ENCODE assay signal across 8 cellular contexts in the genomic region with DNA sequence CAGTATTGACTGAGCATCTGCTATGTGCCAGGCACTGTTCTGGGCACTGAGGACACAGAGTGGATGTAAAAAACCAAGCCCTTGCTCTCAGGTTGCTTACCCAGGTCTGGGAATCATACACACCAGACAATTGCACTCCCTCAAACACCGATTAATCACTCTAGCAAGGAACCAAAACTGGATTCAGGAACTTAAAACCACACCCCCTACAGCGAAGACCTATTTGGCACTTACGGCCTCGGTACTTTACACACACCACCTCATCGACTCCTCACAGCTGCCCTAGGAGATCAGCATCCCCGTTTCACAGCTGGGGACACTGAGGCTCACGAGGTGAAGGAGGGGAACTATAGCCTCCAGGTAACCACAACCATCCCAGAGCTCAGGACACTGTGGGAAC. TPM values are rescaled to one million over a fixed set of nuclear protein-coding genes. Genes with fewer than 3 reads are reported as not detected.
DNase-seq lines count a peak whose midpoint lies in the region; ATAC-seq and TF ChIP-seq lines count a peak whose summit lies in the region.

No MANE protein-coding gene starts in this region.

- DNase-seq in activated CD4-positive, alpha-beta memory T cell treated with anti-CD3 and anti-CD28 coated beads, Interleukin-2, amount 10 ng/mL, durations not matched to agents 7 days and 5 days: no peak
- DNase-seq in hepatocyte (ENCODE audit: low spot score) (no peak), smooth muscle cell (lab: John Stamatoyannopoulos, UW; ENCODE audit: unreplicated experiment) (no peak)
- no peak for DNase-seq in stimulated activated CD4-positive, alpha-beta T cell treated with anti-CD3 and anti-CD28 coated beads, Interleukin-2, amount 100 ng/mL, for 48 hours

- peak overlapping the region; percentile 97 for H3K4me3 Mint-ChIP-seq in activated CD4-positive, alpha-beta memory T cell treated with anti-CD3 and anti-CD28 coated beads, Interleukin-2, amount 10 ng/mL, durations not matched to agents 7 days and 5 days

- H3K27me3 ChIP-seq in HUES64 (ENCODE audit: insufficient read depth, low read length) (peaks cover 6% of the 10 kb centered on the region), hepatocyte (no peaks in the 10 kb centered on the region), smooth muscle cell (ENCODE audit: low read depth) (no peaks in the 10 kb centered on the region)

- H3K36me3 ChIP-seq in HUES64 (ENCODE audit: insufficient read depth, low read length): no peaks in the 10 kb centered on the region
- H3K36me3 ChIP-seq in hepatocyte (replicated peaks; ENCODE audit: insufficient read depth, low read depth): no peaks in the 10 kb centered on the region
- H3K36me3 ChIP-seq in smooth muscle cell (ENCODE audit: low read depth): no peaks in the 10 kb centered on the region

- H3K27ac Mint-ChIP-seq in activated CD4-positive, alpha-beta memory T cell treated with anti-CD3 and anti-CD28 coated beads, Interleukin-2, amount 10 ng/mL, durations not matched to agents 7 days and 5 days: no peak overlapping the region

- CTCF ChIA-PET in activated CD4-positive, alpha-beta memory T cell treated with anti-CD3 and anti-CD28 coated beads, Interleukin-2, amount 10 ng/mL, durations not matched to agents 7 days and 5 days (lab: Charles Lee): interaction anchor here (1.0 to 3.8 kb wide), 3 partner anchors 15 to 33 kb away, joined by 3 to 14 read pairs (median 9); no protein-coding TSS in a partner anchor

- ATAC-seq in GM21825 (IDR thresholded peaks at IDR 0.05; ENCODE audit: unreplicated experiment): no peak
- ATAC-seq in HG03520 (IDR thresholded peaks at IDR 0.05; ENCODE audit: unreplicated experiment): no peak
- no peak for ATAC-seq in GM18498 (IDR thresholded peaks at IDR 0.05; ENCODE audit: unreplicated experiment)

- POLR2A ChIA-PET in activated CD4-positive, alpha-beta memory T cell treated with anti-CD3 and anti-CD28 coated beads, Interleukin-2, amount 10 ng/mL, durations not matched to agents 7 days and 5 days (lab: Charles Lee): interaction anchor here (0.9 to 2.8 kb wide), 5 partner anchors 10 to 38 kb away, joined by 3 to 15 read pairs (median 3); a partner anchor contains a TSS

- peaks cover 4% of the 10 kb centered on the region for H3K36me3 Mint-ChIP-seq in activated CD4-positive, alpha-beta memory T cell treated with anti-CD3 and anti-CD28 coated beads, Interleukin-2, amount 10 ng/mL, durations not matched to agents 7 days and 5 days (ENCODE audit: low read depth)

- H3K79me2 ChIP-seq in hepatocyte: peaks cover 48% of the 10 kb centered on the region
- peaks cover 33% of the 10 kb centered on the region for H3K79me2 ChIP-seq in smooth muscle cell (ENCODE audit: low read depth)

- H3F3A ChIP-seq in smooth muscle cell (ENCODE audit: low read depth): no peaks in the 10 kb centered on the region

- TF ChIP-seq CTCF in hepatocyte (IDR thresholded peaks at IDR 0.05; ENCODE audit: poor library complexity) (no peak), smooth muscle cell (IDR thresholded peaks at IDR 0.05; ENCODE audit: borderline replicate concordance, insufficient read depth, poor library complexity, severe bottlenecking) (no peak)

- H3K27me3 Mint-ChIP-seq in activated CD4-positive, alpha-beta memory T cell treated with anti-CD3 and anti-CD28 coated beads, Interleukin-2, amount 10 ng/mL, durations not matched to agents 7 days and 5 days: peaks cover 9% of the 10 kb centered on the region

- H3K27ac ChIP-seq in HUES64 (ENCODE audit: low read depth, low read length) (no peak overlapping the region), hepatocyte (peak overlapping the region; percentile 72), smooth muscle cell (ENCODE audit: low read depth) (no peak overlapping the region)

- H3K4me1 Mint-ChIP-seq in activated CD4-positive, alpha-beta memory T cell treated with anti-CD3 and anti-CD28 coated beads, Interleukin-2, amount 10 ng/mL, durations not matched to agents 7 days and 5 days: peaks cover 66% of the 10 kb centered on the region

- H2AFZ ChIP-seq in hepatocyte (no peak overlapping the region), smooth muscle cell (ENCODE audit: low read depth) (no peak overlapping the region)

- H3K9ac ChIP-seq in HUES64 (ENCODE audit: low read depth, low read length) (no peak overlapping the region), smooth muscle cell (ENCODE audit: low read depth) (no peak overlapping the region)

- no peaks in the 10 kb centered on the region for H3K9me2 ChIP-seq in hepatocyte (replicated peaks; ENCODE audit: insufficient read depth)

- H3K4me2 ChIP-seq in hepatocyte (peak overlapping the region; percentile 93), smooth muscle cell (peak overlapping the region; percentile 86)

- H4K20me1 ChIP-seq in hepatocyte (ENCODE audit: insufficient read depth, poor library complexity, severe bottlenecking): no peaks in the 10 kb centered on the region
- H4K20me1 ChIP-seq in smooth muscle cell (ENCODE audit: low read depth): peaks cover 54% of the 10 kb centered on the region

- no peaks in the 10 kb centered on the region for H3K9me3 ChIP-seq in HUES64 (ENCODE audit: insufficient read depth, low read depth, low read length)
- H3K9me3 ChIP-seq in hepatocyte (ENCODE audit: low read depth): no peaks in the 10 kb centered on the region
- no peaks in the 10 kb centered on the region for H3K9me3 ChIP-seq in smooth muscle cell (replicated peaks; ENCODE audit: low read depth)

- H3K4me1 ChIP-seq in HUES64 (ENCODE audit: insufficient read depth, low read length) (peaks cover 19% of the 10 kb centered on the region), hepatocyte (ENCODE audit: insufficient read depth) (peaks cover 21% of the 10 kb centered on the region), smooth muscle cell (ENCODE audit: low read depth) (peaks cover 17% of the 10 kb centered on the region)

- WGBS in HUES64: 77% methylated on average over 7 of the region's 7 CpGs
- WGBS in hepatocyte (ENCODE audit: low lambda C conversion rate, missing lambda C conversion rate): 77% methylated on average over 7 of the region's 7 CpGs
- 67% methylated on average over 7 of the region's 7 CpGs for WGBS in smooth muscle cell (ENCODE audit: low lambda C conversion rate)

- H3K4me3 ChIP-seq in HUES64 (ENCODE audit: low read length) (peak overlapping the region; percentile 96), hepatocyte (peak overlapping the region; percentile 84), smooth muscle cell (peak overlapping the region; percentile 58)

- H3K9me3 Mint-ChIP-seq in activated CD4-positive, alpha-beta memory T cell treated with anti-CD3 and anti-CD28 coated beads, Interleukin-2, amount 10 ng/mL, durations not matched to agents 7 days and 5 days: no peaks in the 10 kb centered on the region

RNA-seq across cellular contexts. Expression of a gene that starts 1.6 kb away (rescaled TPM):
- 20.2 TPM for polyA plus RNA-seq in HUES64 (2013, experiment 1 of 2)
- 22.6 TPM for polyA plus RNA-seq in HUES64 (2013, experiment 2 of 2)
- 10 to 100 TPM; 22.2 to 23.8 TPM for total RNA-seq in activated CD4-positive, alpha-beta memory T cell treated with anti-CD3 and anti-CD28 coated beads, Interleukin-2, amount 10 ng/mL, durations not matched to agents 7 days and 5 days
- total RNA-seq in hepatocyte (24.9 and 28.4 TPM in 2 replicates), smooth muscle cell (46.9 and 63.5 TPM in 2 replicates)
- polyA plus RNA-seq in hepatocyte (25.3 and 33.4 TPM in 2 replicates), smooth muscle cell (38.1 and 43.4 TPM in 2 replicates)

RNA-seq across cellular contexts. Expression of a gene that starts 21.3 kb away (rescaled TPM):
- 10.7 TPM for polyA plus RNA-seq in HUES64 (2013, experiment 1 of 2)
- 13.9 TPM for polyA plus RNA-seq in HUES64 (2013, experiment 2 of 2)
- total RNA-seq in activated CD4-positive, alpha-beta memory T cell treated with anti-CD3 and anti-CD28 coated beads, Interleukin-2, amount 10 ng/mL, durations not matched to agents 7 days and 5 days: 10 to 100 TPM; 35.0 to 35.3 TPM
- 7.7 and 8.0 TPM in 2 replicates for total RNA-seq in hepatocyte
- 5.5 and 7.9 TPM in 2 replicates for polyA plus RNA-seq in hepatocyte
- total RNA-seq in smooth muscle cell: 4.2 and 6.6 TPM in 2 replicates
- polyA plus RNA-seq in smooth muscle cell: 7.7 and 7.8 TPM in 2 replicates

RNA-seq across cellular contexts. Expression of a gene that starts 45.6 kb away (rescaled TPM):
- polyA plus RNA-seq in HUES64 (2013, experiment 1 of 2): 1.7 TPM
- 2.3 TPM for polyA plus RNA-seq in HUES64 (2013, experiment 2 of 2)
- total RNA-seq in activated CD4-positive, alpha-beta memory T cell treated with anti-CD3 and anti-CD28 coated beads, Interleukin-2, amount 10 ng/mL, durations not matched to agents 7 days and 5 days: not detected
- total RNA-seq in hepatocyte (0.88 and 2.3 TPM in 2 replicates), smooth muscle cell (0.63 and 1.9 TPM in 2 replicates)
- polyA plus RNA-seq in hepatocyte (2.7 and 4.7 TPM in 2 replicates), smooth muscle cell (1.5 TPM in 2 replicates)
